In the genomic region with DNA sequence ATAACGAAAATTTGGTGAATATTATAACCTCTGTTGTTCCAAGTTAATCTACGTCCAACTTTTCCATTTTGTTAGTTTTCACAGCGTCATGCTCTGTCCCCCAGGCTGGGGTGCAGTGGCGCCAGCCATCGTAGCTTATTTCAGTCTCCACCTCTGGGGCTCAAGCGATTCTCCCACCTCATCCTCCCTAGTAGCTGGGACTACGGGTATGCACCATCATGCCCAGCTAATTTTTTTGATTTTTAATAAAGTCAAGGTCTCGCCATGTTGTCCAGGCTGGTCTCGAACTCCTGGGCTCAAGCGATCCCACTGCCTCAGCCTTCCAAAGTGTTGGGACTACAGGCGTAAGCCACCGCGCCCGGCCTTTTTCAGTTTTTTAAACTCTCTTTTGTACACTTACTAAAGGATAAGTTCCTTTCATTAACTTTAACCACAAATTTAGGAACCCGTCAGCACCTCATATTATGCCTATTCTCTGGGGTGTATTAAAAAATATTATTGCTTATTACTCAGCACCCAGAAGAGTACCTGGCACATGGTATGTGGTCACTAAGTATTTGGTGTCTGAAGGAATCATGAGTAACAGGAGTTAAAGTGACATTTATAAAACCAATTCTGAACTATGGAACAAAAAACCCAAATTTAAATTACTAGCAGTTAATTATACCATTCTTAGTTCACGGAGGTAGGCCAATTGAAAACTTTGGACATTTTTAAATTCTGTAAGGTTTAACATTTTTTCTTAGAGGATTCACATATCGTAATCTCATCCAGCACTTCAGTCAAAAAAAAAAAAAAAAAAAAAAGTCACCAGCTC, we compare ENCODE assay signal across 9 cellular contexts. TPM values are rescaled to one million over a fixed set of nuclear protein-coding genes. Genes with fewer than 3 reads are reported as not detected.
A peak's percentile ranks its signal among the peaks of the same experiment; 100 is the strongest.
DNase-seq lines count a peak whose midpoint lies in the region; ATAC-seq, FAIRE-seq and TF ChIP-seq lines count a peak whose summit lies in the region.
"Had no signal": no experiment of that assay in that cellular context is flagged by ENCODE, and none has a peak within 500 bp of the region (broad histone marks: within the 10 kb centered on the region; RNA-seq: fewer than 3 reads in every experiment).

No MANE protein-coding gene starts in this region.

- peak overlapping the region; percentile 97 for H2AFZ ChIP-seq in smooth muscle cell (ENCODE audit: low read depth)

- no peaks in the 10 kb centered on the region for H3F3A ChIP-seq in smooth muscle cell (ENCODE audit: low read depth)

- POLR2A ChIA-PET in activated naive CD8-positive, alpha-beta T cell treated with anti-CD3 and anti-CD28 coated beads, Interleukin-2, amount 10 ng/mL, durations not matched to agents 7 days and 5 days (lab: Charles Lee) = no interaction called here

- H3K36me3 Mint-ChIP-seq in activated naive CD8-positive, alpha-beta T cell treated with anti-CD3 and anti-CD28 coated beads, Interleukin-2, amount 10 ng/mL, durations not matched to agents 7 days and 5 days = no peaks in the 10 kb centered on the region

- no peak overlapping the region for H3K27ac ChIP-seq in HUES6 (ENCODE audit: low read depth, low read length)
- H3K27ac ChIP-seq in iPS-20b (ENCODE audit: low read length) = no peak overlapping the region
- H3K27ac ChIP-seq in smooth muscle cell (ENCODE audit: low read depth) = peak overlapping the region; percentile 67

- H3K4me1 ChIP-seq in HUES6 (ENCODE audit: control insufficient read depth, insufficient read depth, low read length) (no peaks in the 10 kb centered on the region; the same call in 1 of the 2 replicates), iPS-20b (ENCODE audit: insufficient read depth, low read length) (peaks cover 3% of the 10 kb centered on the region; the same call in 1 of the 2 replicates), smooth muscle cell (ENCODE audit: low read depth) (peaks cover 3% of the 10 kb centered on the region)

- no peak for DNase-seq in activated naive CD8-positive, alpha-beta T cell treated with anti-CD3 and anti-CD28 coated beads, Interleukin-2, amount 10 ng/mL, durations not matched to agents 7 days and 5 days
- DNase-seq in smooth muscle cell (lab: John Stamatoyannopoulos, UW; ENCODE audit: unreplicated experiment) = no peak
- no peak for DNase-seq in D721Med (ENCODE audit: insufficient read length, low spot score)
- no peak for DNase-seq in NCI-H1694 (lab: John Stamatoyannopoulos, UW)
- DNase-seq: MM.1S had no signal

- peaks cover 9% of the 10 kb centered on the region for H3K4me1 Mint-ChIP-seq in activated naive CD8-positive, alpha-beta T cell treated with anti-CD3 and anti-CD28 coated beads, Interleukin-2, amount 10 ng/mL, durations not matched to agents 7 days and 5 days

- H3K27me3 ChIP-seq in HUES6 (ENCODE audit: control insufficient read depth, insufficient read depth, low read length) (no peaks in the 10 kb centered on the region), iPS-20b (ENCODE audit: insufficient read depth, low read length) (no peaks in the 10 kb centered on the region), smooth muscle cell (ENCODE audit: low read depth) (no peaks in the 10 kb centered on the region)

- peak overlapping the region; percentile 85 for H3K4me2 ChIP-seq in smooth muscle cell

- H3K9ac ChIP-seq in HUES6 (ENCODE audit: low read length) (no peak overlapping the region), iPS-20b (ENCODE audit: low read depth, low read length) (peak overlapping the region; percentile 89; the same call in 1 of the 2 replicates), smooth muscle cell (ENCODE audit: low read depth) (peak overlapping the region; percentile 77)

- H3K9me3 ChIP-seq in HUES6 (ENCODE audit: control insufficient read depth, insufficient read depth, low read depth, low read length) = no peaks in the 10 kb centered on the region
- H3K9me3 ChIP-seq in iPS-20b (ENCODE audit: insufficient read depth, low read depth, low read length) = no peaks in the 10 kb centered on the region
- H3K9me3 ChIP-seq in smooth muscle cell (replicated peaks; ENCODE audit: low read depth) = no peaks in the 10 kb centered on the region

- H3K27me3 Mint-ChIP-seq in activated naive CD8-positive, alpha-beta T cell treated with anti-CD3 and anti-CD28 coated beads, Interleukin-2, amount 10 ng/mL, durations not matched to agents 7 days and 5 days = peaks cover 26% of the 10 kb centered on the region

- H3K27ac Mint-ChIP-seq in activated naive CD8-positive, alpha-beta T cell treated with anti-CD3 and anti-CD28 coated beads, Interleukin-2, amount 10 ng/mL, durations not matched to agents 7 days and 5 days = no peak overlapping the region

- H3K36me3 ChIP-seq in HUES6 (ENCODE audit: control insufficient read depth, insufficient read depth, low read length) (no peaks in the 10 kb centered on the region), iPS-20b (ENCODE audit: insufficient read depth, low read depth, low read length) (no peaks in the 10 kb centered on the region), smooth muscle cell (ENCODE audit: low read depth) (no peaks in the 10 kb centered on the region)

- TF ChIP-seq CTCF in smooth muscle cell (IDR thresholded peaks at IDR 0.05; ENCODE audit: borderline replicate concordance, insufficient read depth, poor library complexity, severe bottlenecking) = no peak
- no peak for TF ChIP-seq CTCF in D721Med (IDR thresholded peaks at IDR 0.05; ENCODE audit: insufficient read depth, missing control alignments)

- H3K79me2 ChIP-seq in smooth muscle cell (ENCODE audit: low read depth) = peaks cover 3% of the 10 kb centered on the region

- ATAC-seq in activated naive CD8-positive, alpha-beta T cell treated with anti-CD3 and anti-CD28 coated beads, Interleukin-2, amount 10 ng/mL, durations not matched to agents 7 days and 5 days (ENCODE audit: low read depth) = no peak
- ATAC-seq in GM18520 (IDR thresholded peaks at IDR 0.05; ENCODE audit: unreplicated experiment) = no peak

- H3K4me3 Mint-ChIP-seq in activated naive CD8-positive, alpha-beta T cell treated with anti-CD3 and anti-CD28 coated beads, Interleukin-2, amount 10 ng/mL, durations not matched to agents 7 days and 5 days = peak overlapping the region; percentile 73

- WGBS in smooth muscle cell (ENCODE audit: low lambda C conversion rate) = 96% methylated on average over 17 of the region's 17 CpGs

- no peak for FAIRE-seq in D721Med (lab: Jason Lieb, UNC)

- H3K4me3 ChIP-seq in HUES6 (ENCODE audit: low read depth, low read length) (peak overlapping the region; percentile 91), iPS-20b (ENCODE audit: low read length) (peak overlapping the region; percentile 86), smooth muscle cell (peak overlapping the region; percentile 69)

- H4K20me1 ChIP-seq in smooth muscle cell (ENCODE audit: low read depth) = no peaks in the 10 kb centered on the region

- no peaks in the 10 kb centered on the region for H3K9me3 Mint-ChIP-seq in activated naive CD8-positive, alpha-beta T cell treated with anti-CD3 and anti-CD28 coated beads, Interleukin-2, amount 10 ng/mL, durations not matched to agents 7 days and 5 days

RNA-seq across cellular contexts. Expression of gene MIPOL1, which starts 0.9 kb away (rescaled TPM):
- total RNA-seq in activated naive CD8-positive, alpha-beta T cell treated with anti-CD3 and anti-CD28 coated beads, Interleukin-2, amount 10 ng/mL, durations not matched to agents 7 days and 5 days = not detected
- 5.1 and 17.5 TPM in 2 replicates for total RNA-seq in smooth muscle cell
- polyA plus RNA-seq in smooth muscle cell = 2.6 and 3.2 TPM in 2 replicates
- total RNA-seq: activated CD8-positive, alpha-beta memory T cell treated with anti-CD3 and anti-CD28 coated beads for 36 hours had no signal

RNA-seq across cellular contexts. Expression of gene SLC25A21, which starts 24.4 kb away (rescaled TPM):
- total RNA-seq in activated naive CD8-positive, alpha-beta T cell treated with anti-CD3 and anti-CD28 coated beads, Interleukin-2, amount 10 ng/mL, durations not matched to agents 7 days and 5 days = not detected
- 0.54 TPM in 1 of 2 replicates, not detected in the other for total RNA-seq in smooth muscle cell
- 1.1 TPM in 1 of 2 replicates, not detected in the other for polyA plus RNA-seq in smooth muscle cell
- total RNA-seq: activated CD8-positive, alpha-beta memory T cell treated with anti-CD3 and anti-CD28 coated beads for 36 hours had no signal
